1 cellular context compared by ENCODE assay signal in genomic region chr11:119481021-119481666, GRCh38.
A peak's percentile ranks its signal among the peaks of the same experiment; 100 is the strongest.
TF ChIP-seq lines count a peak whose summit lies in the region.

No MANE protein-coding gene starts in this region.

TF ChIP-seq in GM12878, 131 proteins besides CTCF, POLR2A, EP300 and RAD21 (continued from another document and continues in another):
- TF ChIP-seq RB1 (IDR thresholded peaks at IDR 0.05; ENCODE audit: borderline replicate concordance) (peak; percentile 86; the same call in 1 of the 2 replicates), MLLT1 (IDR thresholded peaks at IDR 0.05) (no peak), ASH2L (IDR thresholded peaks at IDR 0.05; ENCODE audit: borderline replicate concordance, low read depth) (no peak), IKZF2 (IDR thresholded peaks at IDR 0.05) (0 out of 4 replicates have a peak, but pooled peaks of 1 of the 2 experiments have one; percentile 24), RELB (IDR thresholded peaks at IDR 0.05; ENCODE audit: low read depth) (0 out of 2 replicates have a peak, but pooled peaks have one; percentile 24), IKZF1 (conservative IDR thresholded peaks at IDR 0.05) (0 out of 2 replicates have a peak, but pooled peaks have one; percentile 47), ATF3 (IDR thresholded peaks at IDR 0.05; ENCODE audit: borderline replicate concordance, extremely low read depth, low read depth, low read length) (no peak), E4F1 (IDR thresholded peaks at IDR 0.05; ENCODE audit: borderline replicate concordance, partially characterized antibody) (no peak), EED (IDR thresholded peaks at IDR 0.05; ENCODE audit: low read depth) (no peak), YY1 (IDR thresholded peaks at IDR 0.05; ENCODE audit: low read depth, low read length) (peak; percentile 91), TCF7 (IDR thresholded peaks at IDR 0.05; ENCODE audit: borderline replicate concordance) (no peak), ZNF622 (IDR thresholded peaks at IDR 0.05) (no peak), SRF (IDR thresholded peaks at IDR 0.05; ENCODE audit: low read depth in 2 of 2, low read length in 2 of 2) (no peak), ZNF24 (IDR thresholded peaks at IDR 0.05) (peak; percentile 91), HDAC6 (IDR thresholded peaks at IDR 0.05; ENCODE audit: unreplicated experiment) (no peak), ELK1 (IDR thresholded peaks at IDR 0.05; ENCODE audit: low read depth, low read length) (no peak), ZNF592 (IDR thresholded peaks at IDR 0.05) (no peak), TARDBP (IDR thresholded peaks at IDR 0.05; ENCODE audit: borderline replicate concordance) (no peak), IRF3 (IDR thresholded peaks at IDR 0.05) (no peak), ATF2 (IDR thresholded peaks at IDR 0.05; ENCODE audit: low read length) (no peak), ZSCAN29 (IDR thresholded peaks at IDR 0.05) (no peak), MYB (IDR thresholded peaks at IDR 0.05; ENCODE audit: borderline replicate concordance, low read depth, low read length) (no peak), ZNF217 (IDR thresholded peaks at IDR 0.05) (no peak), REST (IDR thresholded peaks at IDR 0.05; ENCODE audit: low read depth, low read length) (no peak), CBX5 (IDR thresholded peaks at IDR 0.05; ENCODE audit: low read depth) (no peak), NFYA (IDR thresholded peaks at IDR 0.05; ENCODE audit: borderline replicate concordance, low read depth, low read length) (no peak), HDGF (IDR thresholded peaks at IDR 0.05) (no peak), PBX3 (IDR thresholded peaks at IDR 0.05; ENCODE audit: insufficient replicate concordance, low read depth, low read length) (no peak), PAX8 (IDR thresholded peaks at IDR 0.05) (no peak), SMAD5 (IDR thresholded peaks at IDR 0.05; ENCODE audit: low read depth) (no peak), TBL1XR1 (IDR thresholded peaks at IDR 0.05; ENCODE audit: low read depth, low read length) (no peak), E2F8 (IDR thresholded peaks at IDR 0.05; ENCODE audit: low read depth, partially characterized antibody) (no peak), PAX5 (IDR thresholded peaks at IDR 0.05; ENCODE audit: borderline replicate concordance, low read depth, low read length) (no peak), NR2C1 (IDR thresholded peaks at IDR 0.05) (no peak), KAT2A (conservative IDR thresholded peaks at IDR 0.05; ENCODE audit: control insufficient read depth, low read depth, low read length) (no peak), CHD2 (IDR thresholded peaks at IDR 0.05; ENCODE audit: borderline replicate concordance, low read depth, low read length) (no peak), NFIC (IDR thresholded peaks at IDR 0.05; ENCODE audit: low read depth, low read length) (no peak)
